Comparison of ENCODE assay signal across 1 cellular context in genomic region chr2:202497473-202497866, GRCh38.
A peak's percentile ranks its signal among the peaks of the same experiment; 100 is the strongest.
TF ChIP-seq lines count a peak whose summit lies in the region.

No MANE protein-coding gene starts in this region.

TF ChIP-seq in H1, 55 proteins besides CTCF, POLR2A, EP300 and RAD21:
- peak; percentile 87 for TF ChIP-seq FOSL1 (IDR thresholded peaks at IDR 0.05; ENCODE audit: insufficient read depth, low read depth, low read length)
